In genomic region chr9:95508968-95509850, GRCh38 we compare ENCODE assay signal across 8 cellular contexts. TPM values are rescaled to one million over a fixed set of nuclear protein-coding genes. Genes with fewer than 3 reads are reported as not detected.
DNase-seq lines count a peak whose midpoint lies in the region; ATAC-seq, FAIRE-seq and TF ChIP-seq lines count a peak whose summit lies in the region.

No MANE protein-coding gene starts in this region.

- H3K4me2 ChIP-seq in DOHH2 (ENCODE audit: low read length) (peak overlapping the region; percentile 85), SK-N-SH (peak overlapping the region; percentile 91)

- peak overlapping the region; percentile 97 for H3K4me3 Mint-ChIP-seq in osteocyte (ENCODE audit: unreplicated experiment)

- H3K36me3 ChIP-seq in DOHH2 (ENCODE audit: control insufficient read depth, low read length) = peaks cover 37% of the 10 kb centered on the region
- H3K36me3 ChIP-seq in SK-N-SH (replicated peaks in 1 of 2; ENCODE audit: control insufficient read depth in 1 of 2, insufficient read depth in 2 of 2, low read length in 1 of 2) = no peaks in the 10 kb centered on the region
- H3K36me3 ChIP-seq in heart right ventricle = no peaks in the 10 kb centered on the region

- H3F3A ChIP-seq in DOHH2 (ENCODE audit: control insufficient read depth, insufficient read depth) = peaks cover 17% of the 10 kb centered on the region
- H3F3A ChIP-seq in SK-N-SH (replicated peaks; ENCODE audit: insufficient read depth) = peaks cover 43% of the 10 kb centered on the region

- ATAC-seq in heart right ventricle = peak; percentile 21 to 64 (median 46)

- H3K79me2 ChIP-seq in DOHH2 (ENCODE audit: control insufficient read depth, low read length) (peaks cover 77% of the 10 kb centered on the region), SK-N-SH (ENCODE audit: insufficient read depth) (peaks cover 13% of the 10 kb centered on the region)

- peak overlapping the region; percentile 99 for H3K27ac Mint-ChIP-seq in osteocyte (ENCODE audit: unreplicated experiment)

- H3K9me2 ChIP-seq in DOHH2 (replicated peaks; ENCODE audit: control insufficient read depth, low read length) (no peaks in the 10 kb centered on the region; the same call in 1 of the 2 replicates), SK-N-SH (no peaks in the 10 kb centered on the region)

- TF ChIP-seq CTCF in DOHH2 (IDR thresholded peaks at IDR 0.05; ENCODE audit: low read depth, low read length, poor library complexity, severe bottlenecking) = no peak
- no peak for TF ChIP-seq CTCF in SK-N-SH (IDR thresholded peaks at IDR 0.05)
- TF ChIP-seq CTCF in heart right ventricle (IDR thresholded peaks at IDR 0.05) = no peak
- no peak for TF ChIP-seq CTCF in osteocyte (IDR thresholded peaks at IDR 0.05)

- peak overlapping the region; percentile 80 for H3K9ac ChIP-seq in SK-N-SH

- peak; percentile 82 for FAIRE-seq in H54 (lab: Jason Lieb, UNC)

- no peak for TF ChIP-seq POLR2A in H54 (IDR thresholded peaks at IDR 0.05; ENCODE audit: low read depth, low read length)

- H3K9me3 Mint-ChIP-seq in osteocyte (ENCODE audit: unreplicated experiment) = no peaks in the 10 kb centered on the region

- POLR2A ChIA-PET in SK-N-SH (lab: Yijun Ruan, JAX) = interaction anchor here (0.8 to 2.1 kb wide), 7 partner anchors 9 to 366 kb away, joined by 3 to 9 read pairs (median 4); partner anchors contain the start of gene ERCC6L2

- H3K4me1 ChIP-seq in DOHH2 (ENCODE audit: control insufficient read depth, low read length) (peaks cover 41% of the 10 kb centered on the region), SK-N-SH (ENCODE audit: control insufficient read depth in 1 of 2, insufficient read depth in 2 of 2, low read depth in 1 of 2, low read length in 1 of 2) (peaks cover 11 to 22% of the 10 kb centered on the region in 2 experiments; a peak in 3 of 4 replicates), heart right ventricle (peaks cover 0 to 45% (median 26%) of the 10 kb centered on the region in 9 donors)

- H3K27me3 Mint-ChIP-seq in osteocyte (ENCODE audit: unreplicated experiment) = no peaks in the 10 kb centered on the region

- H3K36me3 Mint-ChIP-seq in osteocyte (ENCODE audit: unreplicated experiment) = no peaks in the 10 kb centered on the region

- CTCF ChIA-PET in SK-N-SH (lab: Yijun Ruan, JAX) = interaction anchor here (0.8 to 1.5 kb wide), 4 partner anchors 22 to 808 kb away, joined by 3 to 5 read pairs (median 3); no protein-coding TSS in a partner anchor

- no peak for TF ChIP-seq RAD21 in SK-N-SH (IDR thresholded peaks at IDR 0.05; ENCODE audit: low read length)

- peaks cover 6% of the 10 kb centered on the region for H4K20me1 ChIP-seq in DOHH2 (ENCODE audit: control insufficient read depth, insufficient read depth, low read depth, low read length)
- H4K20me1 ChIP-seq in SK-N-SH (ENCODE audit: insufficient read depth) = no peaks in the 10 kb centered on the region

- H3K27ac ChIP-seq in DOHH2 (ENCODE audit: low read depth, low read length) (peak overlapping the region; percentile 93), SK-N-SH (ENCODE audit: low read depth in 2 of 2, low read length in 1 of 2) (peak overlapping the region; percentile 81 to 93), heart right ventricle (peak overlapping the region; percentile 56 to 99 (median 95))

- DNase-seq in H54 (ENCODE audit: insufficient read length, low spot score) (peak; percentile 89), NCI-H1048 (lab: John Stamatoyannopoulos, UW) (peak; percentile 56), SK-N-SH (peak; percentile 74), amniotic epithelial cell (ENCODE audit: low read depth) (peak; percentile 94), heart right ventricle (peak; percentile 79 to 84), osteocyte (ENCODE audit: extremely low spot score, unreplicated experiment) (peak; percentile 95), AML-193 (lab: John Stamatoyannopoulos, UW) (no peak)

- H3K9me3 ChIP-seq in DOHH2 (ENCODE audit: control insufficient read depth, insufficient read depth, low read length) (no peaks in the 10 kb centered on the region), SK-N-SH (no peaks in the 10 kb centered on the region), heart right ventricle (no peaks in the 10 kb centered on the region)

- peak overlapping the region; percentile 91 for H3K4me3 ChIP-seq in DOHH2 (ENCODE audit: low read length)
- peak overlapping the region; percentile 87 to 91 for H3K4me3 ChIP-seq in SK-N-SH (ENCODE audit: low read depth in 2 of 2, low read length in 1 of 2)
- H3K4me3 ChIP-seq in heart right ventricle = peak overlapping the region; percentile 69 to 97 (median 82)

- peaks cover 6% of the 10 kb centered on the region; the same call in 1 of the 2 replicates for H3K27me3 ChIP-seq in DOHH2 (ENCODE audit: control insufficient read depth, low read length)
- no peaks in the 10 kb centered on the region for H3K27me3 ChIP-seq in SK-N-SH (ENCODE audit: insufficient read depth)
- peaks cover 0 to 85% (median 0%) of the 10 kb centered on the region in 7 donors for H3K27me3 ChIP-seq in heart right ventricle

- intact Hi-C loops in heart right ventricle (cut with DNase I) = loop anchor here in 6 of 10 donors (2.0 to 10.0 kb wide), 7 partner anchors 47 to 706 kb away; partner anchors contain the start of genes FANCC (in 4 of the 6) and ERCC6L2 (in 3 of the 6)

- peaks cover 32% of the 10 kb centered on the region for H3K4me1 Mint-ChIP-seq in osteocyte (ENCODE audit: unreplicated experiment)

- peak overlapping the region; percentile 96 for H2AFZ ChIP-seq in SK-N-SH (ENCODE audit: low read depth)

- WGBS in SK-N-SH (ENCODE audit: low lambda C conversion rate) = under 1% methylated on average over 36 of the region's 48 CpGs
- 1% methylated on average over 47 to 48 of the region's 48 CpGs for WGBS in heart right ventricle, 2 donors

- TF ChIP-seq EP300 in SK-N-SH (IDR thresholded peaks at IDR 0.05; ENCODE audit: borderline replicate concordance in 1 of 2, low read depth in 1 of 2, low read length in 1 of 2) = no peak

TF ChIP-seq in SK-N-SH, 30 proteins besides CTCF, POLR2A, EP300 and RAD21 (continues in another document):
- no peak for TF ChIP-seq JUND (IDR thresholded peaks at IDR 0.05)
- TF ChIP-seq IRF3 (IDR thresholded peaks at IDR 0.05; ENCODE audit: low read depth, low read length) = no peak
- TF ChIP-seq YY1 (IDR thresholded peaks at IDR 0.05; ENCODE audit: low read depth) = no peak
- peak; percentile 53; the same call in 1 of the 2 replicates for TF ChIP-seq USF1 (IDR thresholded peaks at IDR 0.05; ENCODE audit: borderline replicate concordance, low read depth)
- no peak for TF ChIP-seq GABPA (IDR thresholded peaks at IDR 0.05; ENCODE audit: low read depth)
- no peak for TF ChIP-seq TEAD4 (IDR thresholded peaks at IDR 0.05; ENCODE audit: borderline replicate concordance, insufficient read depth)
- TF ChIP-seq POLR2AphosphoS5 (IDR thresholded peaks at IDR 0.05; ENCODE audit: low read depth, low read length) = no peak
- TF ChIP-seq FOXM1 (IDR thresholded peaks at IDR 0.05; ENCODE audit: low read depth) = no peak
- no peak for TF ChIP-seq FOSL2 (IDR thresholded peaks at IDR 0.05; ENCODE audit: borderline replicate concordance, low read depth)
- TF ChIP-seq ZBTB33 (IDR thresholded peaks at IDR 0.05; ENCODE audit: borderline replicate concordance, low read depth) = no peak
- no peak for TF ChIP-seq EZH2phosphoT487 (IDR thresholded peaks at IDR 0.05; ENCODE audit: borderline replicate concordance, low read depth)
- no peak for TF ChIP-seq PBX3 (IDR thresholded peaks at IDR 0.05)
- TF ChIP-seq NFIC (IDR thresholded peaks at IDR 0.05; ENCODE audit: borderline replicate concordance) = 0 out of 2 replicates have a peak, but pooled peaks have one; percentile 8

RNA-seq across cellular contexts. Expression of gene PTCH1, which starts 7.6 kb away (rescaled TPM):
- polyA plus RNA-seq in SK-N-SH (2012; rRNA removed) (1.7 and 3.3 TPM in 2 replicates), heart right ventricle (1 to 10 TPM; 1.6 to 3.7 TPM)
- 2.2 and 2.4 TPM in 2 replicates for polyA plus RNA-seq in SK-N-SH (2012; cell fraction: cytosol; rRNA removed)
- polyA plus RNA-seq in SK-N-SH (2012; cell fraction: nucleus; rRNA removed) = 6.2 and 7.2 TPM in 2 replicates
- total RNA-seq in heart right ventricle (1 to 10 TPM; 3.6 to 10.0 (median 7.8) TPM), osteocyte (16.2 and 16.9 TPM in 2 replicates)

Comparison
In these comparisons a context has a peak if more than half of its experiments do, and no peak if none do; other contexts are left out.
1. DNase-seq: peak in H54 (single experiment), NCI-H1048 (single experiment), SK-N-SH (single experiment), amniotic epithelial cell (single experiment), heart right ventricle (2 of 2) and osteocyte (single experiment); none in AML-193 (0 of 2).
2. Peak in every context shown above with its lines, with median percentiles within 50 percentile points of each other: H3K27ac ChIP-seq and H3K4me3 ChIP-seq.